Comparison of ENCODE assay signal across 8 cellular contexts in genomic region chr17:28357061-28357900, GRCh38. TPM values are rescaled to one million over a fixed set of nuclear protein-coding genes. Genes with fewer than 3 reads are reported as not detected.
A peak's percentile ranks its signal among the peaks of the same experiment; 100 is the strongest.
DNase-seq lines count a peak whose midpoint lies in the region; ATAC-seq and TF ChIP-seq lines count a peak whose summit lies in the region.

Gene POLDIP2 (minus strand): TSS chr17:28357527. CDS start chr17:28357448, 79 bp downstream.

- H3K27me3 Mint-ChIP-seq in naive B cell: no peaks in the 10 kb centered on the region

- peak within 1 kb of the TSS; percentile 76 for H3K27ac ChIP-seq in KOPT-K1 (ENCODE audit: low read depth, low read length, poor library complexity, severe bottlenecking)
- peak within 1 kb of the TSS; percentile 94 to 97 (median 96) for H3K27ac ChIP-seq in esophagus squamous epithelium

- 0% methylated on average over 3 of the region's 80 CpGs; no CpG with 5 or more reads in 1 of the 2 donors for WGBS in esophagus squamous epithelium, 2 donors

- peak within 1 kb of the TSS; percentile 94 to 100 (median 95) for H3K4me3 Mint-ChIP-seq in naive B cell
- H3K4me3 Mint-ChIP-seq in stimulated activated effector memory CD8-positive, alpha-beta T cell treated with anti-CD3 and anti-CD28 coated beads, Interleukin-12 subunit alpha, Interleukin-12 subunit beta, amount 100 ng/mL, for 72 hours: peak within 1 kb of the TSS; percentile 92

- TF ChIP-seq CTCF in esophagus squamous epithelium (IDR thresholded peaks at IDR 0.05): peak in 3 of 6 experiments; percentile 23 to 46 (median 25)

- no peaks in the 10 kb centered on the region for H3K27me3 ChIP-seq in esophagus squamous epithelium

- H3K36me3 ChIP-seq in KOPT-K1 (ENCODE audit: insufficient read depth, low read length) (peaks cover 59% of the 10 kb centered on the region), esophagus squamous epithelium (peaks cover 29 to 70% (median 36%) of the 10 kb centered on the region in 3 donors)

- no peaks in the 10 kb centered on the region for H3K9me3 ChIP-seq in KOPT-K1 (ENCODE audit: insufficient read depth, low read length, poor library complexity, severe bottlenecking)
- no peaks in the 10 kb centered on the region for H3K9me3 ChIP-seq in esophagus squamous epithelium

- peak within 1 kb of the TSS; percentile 91 to 99 (median 94) for H3K27ac Mint-ChIP-seq in naive B cell
- peak within 1 kb of the TSS; percentile 96 for H3K27ac Mint-ChIP-seq in stimulated activated effector memory CD8-positive, alpha-beta T cell treated with anti-CD3 and anti-CD28 coated beads, Interleukin-12 subunit alpha, Interleukin-12 subunit beta, amount 100 ng/mL, for 72 hours

- peak within 1 kb of the TSS; percentile 80 to 100 (median 90) for H3K4me3 ChIP-seq in esophagus squamous epithelium

- TF ChIP-seq POLR2A in esophagus squamous epithelium (IDR thresholded peaks at IDR 0.05): peak in 3 of 4 donors; percentile 95 to 96 (median 96)

- intact Hi-C loops in esophagus squamous epithelium (cut with DNase I): no loop called here

- H3K9me3 Mint-ChIP-seq in naive B cell: no peaks in the 10 kb centered on the region
- no peaks in the 10 kb centered on the region for H3K9me3 Mint-ChIP-seq in stimulated activated effector memory CD8-positive, alpha-beta T cell treated with anti-CD3 and anti-CD28 coated beads, Interleukin-12 subunit alpha, Interleukin-12 subunit beta, amount 100 ng/mL, for 72 hours

- DNase-seq in DMS79 treated with DMSO at 0.1 percent for 48 hours (lab: John Stamatoyannopoulos, UW) (peak; percentile 86), RKO (ENCODE audit: low spot score) (peak; percentile 95), activated T-helper 1 cell treated with Interleukin-2 at 50 U/mL for 16 hours (ENCODE audit: low read depth) (peak; percentile 97), esophagus squamous epithelium (lab: John Stamatoyannopoulos, UW) (peak; percentile 75), naive B cell (peak; percentile 97)
- peak; percentile 93 to 97 for DNase-seq in stimulated activated effector memory CD8-positive, alpha-beta T cell treated with anti-CD3 and anti-CD28 coated beads, Interleukin-12 subunit alpha, Interleukin-12 subunit beta, amount 100 ng/mL, for 72 hours (ENCODE audit: low spot score in 2 of 2)

- no peaks in the 10 kb centered on the region for H3K36me3 Mint-ChIP-seq in naive B cell
- H3K36me3 Mint-ChIP-seq in stimulated activated effector memory CD8-positive, alpha-beta T cell treated with anti-CD3 and anti-CD28 coated beads, Interleukin-12 subunit alpha, Interleukin-12 subunit beta, amount 100 ng/mL, for 72 hours: peaks cover 92% of the 10 kb centered on the region

- peaks cover 19 to 28% (median 21%) of the 10 kb centered on the region in 3 donors for H3K4me1 Mint-ChIP-seq in naive B cell
- H3K4me1 Mint-ChIP-seq in stimulated activated effector memory CD8-positive, alpha-beta T cell treated with anti-CD3 and anti-CD28 coated beads, Interleukin-12 subunit alpha, Interleukin-12 subunit beta, amount 100 ng/mL, for 72 hours: peaks cover 23% of the 10 kb centered on the region

- peaks cover 10 to 34% (median 20%) of the 10 kb centered on the region in 3 donors for H3K4me1 ChIP-seq in esophagus squamous epithelium

- ATAC-seq in GM21786 (IDR thresholded peaks at IDR 0.05; ENCODE audit: unreplicated experiment) (peak; percentile 88), naive B cell (ENCODE audit: low read depth in 2 of 2) (peak; percentile 97 to 98)
- ATAC-seq in stimulated activated effector memory CD8-positive, alpha-beta T cell treated with anti-CD3 and anti-CD28 coated beads, Interleukin-12 subunit alpha, Interleukin-12 subunit beta, amount 100 ng/mL, for 72 hours: peak; percentile 100

RNA-seq across cellular contexts. Expression of gene POLDIP2, which starts in this region (rescaled TPM):
- total RNA-seq in esophagus squamous epithelium: 100 to 1,000 TPM in 1 of 4 donors, 10 to 100 TPM in 3; 66.8 to 102 (median 90.9) TPM
- 100 to 1,000 TPM in 1 of 6 donors, 10 to 100 TPM in 5; 80.1 to 159 (median 84.3) TPM for polyA plus RNA-seq in naive B cell (ENCODE audit: low read depth in 6 of 6)

Comparison
In these comparisons a context has a peak if more than half of its experiments do, and no peak if none do; other contexts are left out.
1. Peak in every context shown above with its lines: DNase-seq, ATAC-seq, H3K4me3 ChIP-seq and H3K27ac ChIP-seq.